Comparison of ENCODE assay signal across 1 cellular context in the genomic region with DNA sequence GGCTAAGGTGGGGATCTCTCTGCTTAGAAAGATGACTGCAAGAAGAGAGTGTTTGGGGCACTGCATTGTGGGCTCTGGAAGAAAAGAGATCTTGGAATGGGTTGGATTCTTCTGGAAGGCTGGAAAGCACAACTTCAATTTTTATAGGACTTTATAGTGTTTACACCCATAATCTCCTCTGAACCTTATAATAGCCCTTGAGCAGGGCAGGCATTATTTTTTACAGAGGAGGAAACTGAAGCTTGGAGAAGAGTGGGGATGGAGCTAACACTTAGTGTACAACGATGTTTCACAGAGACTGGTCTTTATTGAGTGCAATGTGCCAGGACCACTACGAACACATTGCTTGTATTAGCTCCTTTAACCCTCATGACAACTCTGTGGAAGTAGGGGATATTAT.
TF ChIP-seq lines count a peak whose summit lies in the region.

No MANE protein-coding gene starts in this region.

TF ChIP-seq in H1, 55 proteins besides CTCF, POLR2A, EP300 and RAD21:
- TF ChIP-seq, protein P1, sequence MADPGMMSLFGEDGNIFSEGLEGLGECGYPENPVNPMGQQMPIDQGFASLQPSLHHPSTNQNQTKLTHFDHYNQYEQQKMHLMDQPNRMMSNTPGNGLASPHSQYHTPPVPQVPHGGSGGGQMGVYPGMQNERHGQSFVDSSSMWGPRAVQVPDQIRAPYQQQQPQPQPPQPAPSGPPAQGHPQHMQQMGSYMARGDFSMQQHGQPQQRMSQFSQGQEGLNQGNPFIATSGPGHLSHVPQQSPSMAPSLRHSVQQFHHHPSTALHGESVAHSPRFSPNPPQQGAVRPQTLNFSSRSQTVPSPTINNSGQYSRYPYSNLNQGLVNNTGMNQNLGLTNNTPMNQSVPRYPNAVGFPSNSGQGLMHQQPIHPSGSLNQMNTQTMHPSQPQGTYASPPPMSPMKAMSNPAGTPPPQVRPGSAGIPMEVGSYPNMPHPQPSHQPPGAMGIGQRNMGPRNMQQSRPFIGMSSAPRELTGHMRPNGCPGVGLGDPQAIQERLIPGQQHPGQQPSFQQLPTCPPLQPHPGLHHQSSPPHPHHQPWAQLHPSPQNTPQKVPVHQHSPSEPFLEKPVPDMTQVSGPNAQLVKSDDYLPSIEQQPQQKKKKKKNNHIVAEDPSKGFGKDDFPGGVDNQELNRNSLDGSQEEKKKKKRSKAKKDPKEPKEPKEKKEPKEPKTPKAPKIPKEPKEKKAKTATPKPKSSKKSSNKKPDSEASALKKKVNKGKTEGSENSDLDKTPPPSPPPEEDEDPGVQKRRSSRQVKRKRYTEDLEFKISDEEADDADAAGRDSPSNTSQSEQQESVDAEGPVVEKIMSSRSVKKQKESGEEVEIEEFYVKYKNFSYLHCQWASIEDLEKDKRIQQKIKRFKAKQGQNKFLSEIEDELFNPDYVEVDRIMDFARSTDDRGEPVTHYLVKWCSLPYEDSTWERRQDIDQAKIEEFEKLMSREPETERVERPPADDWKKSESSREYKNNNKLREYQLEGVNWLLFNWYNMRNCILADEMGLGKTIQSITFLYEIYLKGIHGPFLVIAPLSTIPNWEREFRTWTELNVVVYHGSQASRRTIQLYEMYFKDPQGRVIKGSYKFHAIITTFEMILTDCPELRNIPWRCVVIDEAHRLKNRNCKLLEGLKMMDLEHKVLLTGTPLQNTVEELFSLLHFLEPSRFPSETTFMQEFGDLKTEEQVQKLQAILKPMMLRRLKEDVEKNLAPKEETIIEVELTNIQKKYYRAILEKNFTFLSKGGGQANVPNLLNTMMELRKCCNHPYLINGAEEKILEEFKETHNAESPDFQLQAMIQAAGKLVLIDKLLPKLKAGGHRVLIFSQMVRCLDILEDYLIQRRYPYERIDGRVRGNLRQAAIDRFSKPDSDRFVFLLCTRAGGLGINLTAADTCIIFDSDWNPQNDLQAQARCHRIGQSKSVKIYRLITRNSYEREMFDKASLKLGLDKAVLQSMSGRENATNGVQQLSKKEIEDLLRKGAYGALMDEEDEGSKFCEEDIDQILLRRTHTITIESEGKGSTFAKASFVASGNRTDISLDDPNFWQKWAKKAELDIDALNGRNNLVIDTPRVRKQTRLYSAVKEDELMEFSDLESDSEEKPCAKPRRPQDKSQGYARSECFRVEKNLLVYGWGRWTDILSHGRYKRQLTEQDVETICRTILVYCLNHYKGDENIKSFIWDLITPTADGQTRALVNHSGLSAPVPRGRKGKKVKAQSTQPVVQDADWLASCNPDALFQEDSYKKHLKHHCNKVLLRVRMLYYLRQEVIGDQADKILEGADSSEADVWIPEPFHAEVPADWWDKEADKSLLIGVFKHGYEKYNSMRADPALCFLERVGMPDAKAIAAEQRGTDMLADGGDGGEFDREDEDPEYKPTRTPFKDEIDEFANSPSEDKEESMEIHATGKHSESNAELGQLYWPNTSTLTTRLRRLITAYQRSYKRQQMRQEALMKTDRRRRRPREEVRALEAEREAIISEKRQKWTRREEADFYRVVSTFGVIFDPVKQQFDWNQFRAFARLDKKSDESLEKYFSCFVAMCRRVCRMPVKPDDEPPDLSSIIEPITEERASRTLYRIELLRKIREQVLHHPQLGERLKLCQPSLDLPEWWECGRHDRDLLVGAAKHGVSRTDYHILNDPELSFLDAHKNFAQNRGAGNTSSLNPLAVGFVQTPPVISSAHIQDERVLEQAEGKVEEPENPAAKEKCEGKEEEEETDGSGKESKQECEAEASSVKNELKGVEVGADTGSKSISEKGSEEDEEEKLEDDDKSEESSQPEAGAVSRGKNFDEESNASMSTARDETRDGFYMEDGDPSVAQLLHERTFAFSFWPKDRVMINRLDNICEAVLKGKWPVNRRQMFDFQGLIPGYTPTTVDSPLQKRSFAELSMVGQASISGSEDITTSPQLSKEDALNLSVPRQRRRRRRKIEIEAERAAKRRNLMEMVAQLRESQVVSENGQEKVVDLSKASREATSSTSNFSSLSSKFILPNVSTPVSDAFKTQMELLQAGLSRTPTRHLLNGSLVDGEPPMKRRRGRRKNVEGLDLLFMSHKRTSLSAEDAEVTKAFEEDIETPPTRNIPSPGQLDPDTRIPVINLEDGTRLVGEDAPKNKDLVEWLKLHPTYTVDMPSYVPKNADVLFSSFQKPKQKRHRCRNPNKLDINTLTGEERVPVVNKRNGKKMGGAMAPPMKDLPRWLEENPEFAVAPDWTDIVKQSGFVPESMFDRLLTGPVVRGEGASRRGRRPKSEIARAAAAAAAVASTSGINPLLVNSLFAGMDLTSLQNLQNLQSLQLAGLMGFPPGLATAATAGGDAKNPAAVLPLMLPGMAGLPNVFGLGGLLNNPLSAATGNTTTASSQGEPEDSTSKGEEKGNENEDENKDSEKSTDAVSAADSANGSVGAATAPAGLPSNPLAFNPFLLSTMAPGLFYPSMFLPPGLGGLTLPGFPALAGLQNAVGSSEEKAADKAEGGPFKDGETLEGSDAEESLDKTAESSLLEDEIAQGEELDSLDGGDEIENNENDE (IDR thresholded peaks at IDR 0.05; ENCODE audit: insufficient replicate concordance, low read length), result no peak
- TF ChIP-seq CHD1 (IDR thresholded peaks at IDR 0.05; ENCODE audit: low read depth, low read length), result no peak
- no peak for TF ChIP-seq EGR1 (IDR thresholded peaks at IDR 0.05; ENCODE audit: borderline replicate concordance, low read depth, low read length)
- TF ChIP-seq, protein P2, sequence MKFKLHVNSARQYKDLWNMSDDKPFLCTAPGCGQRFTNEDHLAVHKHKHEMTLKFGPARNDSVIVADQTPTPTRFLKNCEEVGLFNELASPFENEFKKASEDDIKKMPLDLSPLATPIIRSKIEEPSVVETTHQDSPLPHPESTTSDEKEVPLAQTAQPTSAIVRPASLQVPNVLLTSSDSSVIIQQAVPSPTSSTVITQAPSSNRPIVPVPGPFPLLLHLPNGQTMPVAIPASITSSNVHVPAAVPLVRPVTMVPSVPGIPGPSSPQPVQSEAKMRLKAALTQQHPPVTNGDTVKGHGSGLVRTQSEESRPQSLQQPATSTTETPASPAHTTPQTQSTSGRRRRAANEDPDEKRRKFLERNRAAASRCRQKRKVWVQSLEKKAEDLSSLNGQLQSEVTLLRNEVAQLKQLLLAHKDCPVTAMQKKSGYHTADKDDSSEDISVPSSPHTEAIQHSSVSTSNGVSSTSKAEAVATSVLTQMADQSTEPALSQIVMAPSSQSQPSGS (IDR thresholded peaks at IDR 0.05; ENCODE audit: low read length), result no peak
- no peak for TF ChIP-seq BRCA1 (IDR thresholded peaks at IDR 0.05; ENCODE audit: low read depth, low read length)
- TF ChIP-seq, protein P3, sequence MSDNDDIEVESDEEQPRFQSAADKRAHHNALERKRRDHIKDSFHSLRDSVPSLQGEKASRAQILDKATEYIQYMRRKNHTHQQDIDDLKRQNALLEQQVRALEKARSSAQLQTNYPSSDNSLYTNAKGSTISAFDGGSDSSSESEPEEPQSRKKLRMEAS (IDR thresholded peaks at IDR 0.05), result no peak
